In the genomic region with DNA sequence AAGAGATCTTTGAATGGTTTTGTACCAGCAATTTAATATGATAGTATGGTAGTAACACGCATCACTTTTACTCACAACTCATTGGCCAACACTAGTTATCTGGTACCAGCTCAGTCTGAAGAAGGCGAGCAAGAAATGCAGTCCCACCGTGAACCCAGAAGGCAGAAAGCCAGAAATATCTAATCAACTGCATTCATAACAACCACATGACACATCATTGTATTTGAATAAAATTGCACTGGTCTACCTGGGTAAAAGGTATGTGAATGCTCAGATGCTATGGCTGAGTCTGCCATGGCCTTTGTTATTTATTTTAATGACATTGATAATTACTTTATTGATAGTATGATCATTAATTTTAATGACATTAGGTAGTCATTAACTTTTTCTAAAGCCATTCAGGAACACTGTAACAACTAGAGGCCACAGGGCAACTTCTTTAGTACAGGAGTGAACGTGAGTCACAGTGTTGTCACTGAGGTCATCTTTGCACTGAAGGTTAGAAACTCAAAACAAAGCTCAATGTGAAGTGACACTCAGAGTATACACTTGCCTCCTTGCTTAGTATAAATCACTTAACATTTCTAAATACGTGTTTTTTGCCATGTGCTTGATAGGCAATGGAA, we compare ENCODE assay signal across 26 cellular contexts.
A peak's percentile ranks its signal among the peaks of the same experiment; 100 is the strongest.
DNase-seq lines count a peak whose midpoint lies in the region; ATAC-seq and TF ChIP-seq lines count a peak whose summit lies in the region.
"Had no signal": no experiment of that assay in that cellular context is flagged by ENCODE, and none has a peak within 500 bp of the region (broad histone marks: within the 10 kb centered on the region; RNA-seq: fewer than 3 reads in every experiment).

No MANE protein-coding gene starts in this region.

- peaks cover 69% of the 10 kb centered on the region for H3K4me1 Mint-ChIP-seq in nephron
- H3K4me1 Mint-ChIP-seq in endodermal cell: peaks cover 36% of the 10 kb centered on the region
- H3K4me1 Mint-ChIP-seq in CD4-positive, alpha-beta memory T cell: no peaks in the 10 kb centered on the region
- H3K4me1 Mint-ChIP-seq: activated CD4-positive, alpha-beta T cell treated with anti-CD3 and anti-CD28 coated beads, Interleukin-2, amount 10 ng/mL, durations not matched to agents 7 days and 5 days; activated CD8-positive, alpha-beta memory T cell treated with anti-CD3 and anti-CD28 coated beads, Interleukin-2, amount 10 ng/mL, durations not matched to agents 7 days and 5 days; stimulated activated memory B cell treated with anti-CD40 and anti-IgM and Interleukin-4, amounts not matched to agents 10 μg/mL and 1 μg/mL and 100 μg/mL, for 72 hours had no signal

- TF ChIP-seq POLR2A in IMR-90 (IDR thresholded peaks at IDR 0.05; ENCODE audit: low read depth, low read length) (no peak), sigmoid colon (IDR thresholded peaks at IDR 0.05) (no peak)

- intact Hi-C loops in IMR-90 (cut with micrococcal nuclease) (loop anchor here (5.0 kb wide), 1 partner anchor 228 kb away; no protein-coding TSS in a partner anchor), sigmoid colon (cut with DNase I) (loop anchor here (5.0 kb wide), 1 partner anchor 643 kb away; no protein-coding TSS in a partner anchor)
- intact Hi-C loops in CD4-positive, alpha-beta memory T cell (cut with micrococcal nuclease): no loop called here

- TF ChIP-seq EP300 in sigmoid colon (IDR thresholded peaks at IDR 0.05): no peak

- CTCF ChIA-PET in IMR-90 (lab: Yijun Ruan, JAX): interaction anchor here (1.0 kb wide), 1 partner anchor 195 kb away, joined by 5 read pairs; no protein-coding TSS in a partner anchor
- CTCF ChIA-PET in CD4-positive, alpha-beta memory T cell (lab: Charles Lee; ENCODE audit: partially characterized antibody): no interaction called here

- no peak overlapping the region for H2AFZ ChIP-seq in IMR-90 (replicated peaks; ENCODE audit: low read length, poor library complexity)

- no peak overlapping the region for H2AK9ac ChIP-seq in IMR-90 (replicated peaks; ENCODE audit: low read depth, low read length, poor library complexity)

- H3K4me3 Mint-ChIP-seq in nephron: no peak overlapping the region
- H3K4me3 Mint-ChIP-seq in endodermal cell: no peak overlapping the region
- H3K4me3 Mint-ChIP-seq in CD4-positive, alpha-beta memory T cell: no peak overlapping the region
- H3K4me3 Mint-ChIP-seq: activated CD4-positive, alpha-beta T cell treated with anti-CD3 and anti-CD28 coated beads, Interleukin-2, amount 10 ng/mL, durations not matched to agents 7 days and 5 days; activated CD8-positive, alpha-beta memory T cell treated with anti-CD3 and anti-CD28 coated beads, Interleukin-2, amount 10 ng/mL, durations not matched to agents 7 days and 5 days; naive thymus-derived CD4-positive, alpha-beta T cell; stimulated activated memory B cell treated with anti-CD40 and anti-IgM and Interleukin-4, amounts not matched to agents 10 μg/mL and 1 μg/mL and 100 μg/mL, for 72 hours had no signal

- H3K79me1 ChIP-seq in IMR-90 (ENCODE audit: low read depth in 1 of 2, low read length in 2 of 2): peaks cover 9 to 34% of the 10 kb centered on the region in 2 experiments; a peak in 3 of 4 replicates

- WGBS in IMR-90 (ENCODE audit: extremely low coverage in 2 of 2, insufficient read length in 1 of 2), 2 experiments: no CpG with 5 or more reads among the region's 5 CpGs
- 84 to 90% methylated on average over 3 to 5 of the region's 5 CpGs for WGBS in endodermal cell (ENCODE audit: insufficient coverage in 1 of 2, insufficient read length in 1 of 2), 2 experiments
- whole genome bisulfite sequencing in sigmoid colon, 2 donors: 76 to 84% methylated on average over 5 of the region's 5 CpGs

- POLR2A ChIA-PET in IMR-90 (lab: Charles Lee; ENCODE audit: unreplicated experiment): no interaction called here
- POLR2A ChIA-PET in CD4-positive, alpha-beta memory T cell (lab: Charles Lee; ENCODE audit: partially characterized antibody): no interaction called here

- TF ChIP-seq CTCF in IMR-90 (conservative IDR thresholded peaks at IDR 0.05; ENCODE audit: low read depth, low read length) (no peak), epithelial cell of esophagus (IDR thresholded peaks at IDR 0.05; ENCODE audit: insufficient read depth, low read depth, low read length, missing control alignments) (no peak), nephron (IDR thresholded peaks at IDR 0.05; ENCODE audit: unreplicated experiment in 3 of 3) (no peak), endodermal cell (conservative IDR thresholded peaks at IDR 0.05) (no peak), sigmoid colon (IDR thresholded peaks at IDR 0.05) (no peak)

- H3K4ac ChIP-seq in IMR-90 (ENCODE audit: low read depth, low read length): peak overlapping the region; percentile 95

- in situ Hi-C loops in IMR-90 (cut with MboI; ENCODE audit: low sequenced_read_pairs): no loop called here

- H2BK15ac ChIP-seq in IMR-90 (ENCODE audit: low read depth, low read length): peak overlapping the region; percentile 94

- BruUV-seq in IMR-90 (replicated peaks; lab: Mats Ljungman, UMichigan): no TSS peak

- no peaks in the 10 kb centered on the region for H3K9me3 Mint-ChIP-seq in nephron
- no peaks in the 10 kb centered on the region for H3K9me3 Mint-ChIP-seq in endodermal cell
- H3K9me3 Mint-ChIP-seq in CD4-positive, alpha-beta memory T cell: no peaks in the 10 kb centered on the region
- H3K9me3 Mint-ChIP-seq: activated CD4-positive, alpha-beta T cell treated with anti-CD3 and anti-CD28 coated beads, Interleukin-2, amount 10 ng/mL, durations not matched to agents 7 days and 5 days; naive thymus-derived CD4-positive, alpha-beta T cell; stimulated activated memory B cell treated with anti-CD40 and anti-IgM and Interleukin-4, amounts not matched to agents 10 μg/mL and 1 μg/mL and 100 μg/mL, for 72 hours had no signal

- H3K27me3 Mint-ChIP-seq in nephron (ENCODE audit: low read depth) (no peaks in the 10 kb centered on the region), endodermal cell (ENCODE audit: insufficient read depth) (peaks cover 13% of the 10 kb centered on the region)
- peaks cover 0 to 2% of the 10 kb centered on the region in 2 donors for H3K27me3 Mint-ChIP-seq in CD4-positive, alpha-beta memory T cell
- H3K27me3 Mint-ChIP-seq: activated CD4-positive, alpha-beta T cell treated with anti-CD3 and anti-CD28 coated beads, Interleukin-2, amount 10 ng/mL, durations not matched to agents 7 days and 5 days; activated CD8-positive, alpha-beta memory T cell treated with anti-CD3 and anti-CD28 coated beads, Interleukin-2, amount 10 ng/mL, durations not matched to agents 7 days and 5 days; naive thymus-derived CD4-positive, alpha-beta T cell had no signal

- peak overlapping the region; percentile 61; the same call in 1 of the 2 replicates for H3K23ac ChIP-seq in IMR-90 (ENCODE audit: low read depth, low read length)

- H3K14ac ChIP-seq in IMR-90 (replicated peaks; ENCODE audit: low read depth, low read length): peak overlapping the region; percentile 90

- H4K8ac ChIP-seq in IMR-90 (ENCODE audit: low read depth in 2 of 2, low read length in 2 of 2): peak overlapping the region; percentile 85 to 92

- peak overlapping the region; percentile 100 for H3K18ac ChIP-seq in IMR-90 (ENCODE audit: low read depth, low read length)

- peak overlapping the region; percentile 46; the same call in 1 of the 2 replicates for H3K56ac ChIP-seq in IMR-90 (ENCODE audit: extremely low read depth, insufficient read depth, low read length)

- TF ChIP-seq RAD21 in IMR-90 (IDR thresholded peaks at IDR 0.05; ENCODE audit: low read length): no peak

- peak overlapping the region; percentile 98 for H2AK5ac ChIP-seq in IMR-90 (ENCODE audit: low read depth, low read length)

- no peak for ATAC-seq in IMR-90 (ENCODE audit: low read depth)
- ATAC-seq in GM21528 (IDR thresholded peaks at IDR 0.05; ENCODE audit: low FRiP score, unreplicated experiment): no peak
- ATAC-seq: activated CD8-positive, alpha-beta memory T cell treated with anti-CD3 and anti-CD28 coated beads, Interleukin-2, amount 10 ng/mL, durations not matched to agents 7 days and 5 days; naive thymus-derived CD4-positive, alpha-beta T cell; stimulated activated memory B cell treated with anti-CD40 and anti-IgM and Interleukin-4, amounts not matched to agents 10 μg/mL and 1 μg/mL and 100 μg/mL, for 72 hours had no signal

- H2BK5ac ChIP-seq in IMR-90 (ENCODE audit: low read depth, low read length, poor library complexity, severe bottlenecking): peak overlapping the region; percentile 98

- H3K9me3 ChIP-seq in IMR-90 (ENCODE audit: control insufficient read depth, insufficient read depth, low read length) (no peaks in the 10 kb centered on the region), endodermal cell (ENCODE audit: control insufficient read depth, low read length) (no peaks in the 10 kb centered on the region), sigmoid colon (no peaks in the 10 kb centered on the region)
- no peaks in the 10 kb centered on the region for H3K9me3 ChIP-seq in CD4-positive, alpha-beta memory T cell (ENCODE audit: control insufficient read depth in 1 of 2, low read length in 2 of 2)
- H3K9me3 ChIP-seq: spleen, testis, vagina had no signal

- H3K4me3 ChIP-seq in IMR-90 (ENCODE audit: insufficient read depth, low read depth, low read length) (no peak overlapping the region), epithelial cell of esophagus (ENCODE audit: low read length) (no peak overlapping the region), endodermal cell (ENCODE audit: low read length) (no peak overlapping the region), sigmoid colon (no peak overlapping the region)
- no peak overlapping the region for H3K4me3 ChIP-seq in CD4-positive, alpha-beta memory T cell (ENCODE audit: low read length in 2 of 2)
- H3K4me3 ChIP-seq: BLaER1 treated with 17β-estradiol and CSF1 and Interleukin-3, amounts not matched to agents 10 nM and 100 nM; spleen; testis; vagina had no signal

- H3K4me1 ChIP-seq in IMR-90 (ENCODE audit: control insufficient read depth, insufficient read depth, low read length) (peaks cover 25% of the 10 kb centered on the region), endodermal cell (ENCODE audit: control insufficient read depth, insufficient read depth, low read length) (peaks cover 8% of the 10 kb centered on the region), sigmoid colon (peaks cover 0 to 56% (median 44%) of the 10 kb centered on the region in 4 donors)
- H3K4me1 ChIP-seq in CD4-positive, alpha-beta memory T cell (ENCODE audit: insufficient read depth, low read length): no peaks in the 10 kb centered on the region
- H3K4me1 ChIP-seq: BLaER1 treated with 17β-estradiol and CSF1 and Interleukin-3, amounts not matched to agents 10 nM and 100 nM had no signal

- H3K36me3 Mint-ChIP-seq in nephron (ENCODE audit: low read depth) (no peaks in the 10 kb centered on the region), endodermal cell (ENCODE audit: low read depth) (no peaks in the 10 kb centered on the region)
- peaks cover 0 to 5% of the 10 kb centered on the region in 2 donors for H3K36me3 Mint-ChIP-seq in CD4-positive, alpha-beta memory T cell
- H3K36me3 Mint-ChIP-seq: activated CD8-positive, alpha-beta memory T cell treated with anti-CD3 and anti-CD28 coated beads, Interleukin-2, amount 10 ng/mL, durations not matched to agents 7 days and 5 days; stimulated activated memory B cell treated with anti-CD40 and anti-IgM and Interleukin-4, amounts not matched to agents 10 μg/mL and 1 μg/mL and 100 μg/mL, for 72 hours had no signal

- peak overlapping the region; percentile 100 for H4K5ac ChIP-seq in IMR-90 (ENCODE audit: low read depth, low read length)

- H2BK120ac ChIP-seq in IMR-90 (ENCODE audit: low read depth, low read length): peak overlapping the region; percentile 92

- H3K9me1 ChIP-seq in IMR-90 (ENCODE audit: insufficient read depth, low read length): peaks cover 24% of the 10 kb centered on the region

- H3K27ac ChIP-seq in IMR-90 (ENCODE audit: insufficient read depth, low read length): peak overlapping the region; percentile 54
- no peak overlapping the region for H3K27ac ChIP-seq in endodermal cell (ENCODE audit: low read depth, low read length)
- no peak overlapping the region for H3K27ac ChIP-seq in sigmoid colon
- no peak overlapping the region for H3K27ac ChIP-seq in CD4-positive, alpha-beta memory T cell (ENCODE audit: low read depth, low read length)
- H3K27ac ChIP-seq: BLaER1 treated with 17β-estradiol and CSF1 and Interleukin-3, amounts not matched to agents 10 nM and 100 nM; spleen; testis; vagina had no signal

- H3K36me3 ChIP-seq in IMR-90 (ENCODE audit: control insufficient read depth, insufficient read depth, low read length): no peaks in the 10 kb centered on the region
- no peaks in the 10 kb centered on the region for H3K36me3 ChIP-seq in endodermal cell (ENCODE audit: control insufficient read depth, insufficient read depth, low read length)
- no peaks in the 10 kb centered on the region for H3K36me3 ChIP-seq in sigmoid colon
- no peaks in the 10 kb centered on the region for H3K36me3 ChIP-seq in CD4-positive, alpha-beta memory T cell (ENCODE audit: insufficient read depth, low read length)
- H3K36me3 ChIP-seq: BLaER1 treated with 17β-estradiol and CSF1 and Interleukin-3, amounts not matched to agents 10 nM and 100 nM; spleen; vagina had no signal

- H3K9ac ChIP-seq in IMR-90 (ENCODE audit: low read depth, low read length): no peak overlapping the region
- H3K9ac ChIP-seq in endodermal cell (ENCODE audit: extremely low read depth, low read length, poor library complexity, severe bottlenecking): no peak overlapping the region
- H3K9ac ChIP-seq: BLaER1 treated with 17β-estradiol and CSF1 and Interleukin-3, amounts not matched to agents 10 nM and 100 nM had no signal

- H3K27me3 ChIP-seq in IMR-90 (ENCODE audit: control insufficient read depth, insufficient read depth, low read length): no peaks in the 10 kb centered on the region
- H3K27me3 ChIP-seq in endodermal cell (ENCODE audit: control insufficient read depth, insufficient read depth, low read length, poor library complexity, severe bottlenecking): no peaks in the 10 kb centered on the region
- no peaks in the 10 kb centered on the region for H3K27me3 ChIP-seq in sigmoid colon
- no peaks in the 10 kb centered on the region for H3K27me3 ChIP-seq in CD4-positive, alpha-beta memory T cell (ENCODE audit: insufficient read depth, low read length)
- H3K27me3 ChIP-seq: spleen, testis, vagina had no signal

- peak overlapping the region; percentile 6 to 50 (median 31) for H3K27ac Mint-ChIP-seq in nephron
- H3K27ac Mint-ChIP-seq in endodermal cell: no peak overlapping the region
- no peak overlapping the region for H3K27ac Mint-ChIP-seq in CD4-positive, alpha-beta memory T cell
- H3K27ac Mint-ChIP-seq: activated CD4-positive, alpha-beta T cell treated with anti-CD3 and anti-CD28 coated beads, Interleukin-2, amount 10 ng/mL, durations not matched to agents 7 days and 5 days; activated CD8-positive, alpha-beta memory T cell treated with anti-CD3 and anti-CD28 coated beads, Interleukin-2, amount 10 ng/mL, durations not matched to agents 7 days and 5 days; naive thymus-derived CD4-positive, alpha-beta T cell; stimulated activated memory B cell treated with anti-CD40 and anti-IgM and Interleukin-4, amounts not matched to agents 10 μg/mL and 1 μg/mL and 100 μg/mL, for 72 hours had no signal

- dilution Hi-C loops in IMR-90 (cut with HindIII; ENCODE audit: low sequenced_read_pairs, unreplicated experiment): no loop called here

- H3K4me2 ChIP-seq in IMR-90 (ENCODE audit: low read depth, low read length): no peak overlapping the region
- H3K4me2 ChIP-seq: BLaER1 treated with 17β-estradiol and CSF1 and Interleukin-3, amounts not matched to agents 10 nM and 100 nM had no signal

- H4K20me1 ChIP-seq in IMR-90 (ENCODE audit: insufficient read depth, low read length): no peaks in the 10 kb centered on the region
- H4K20me1 ChIP-seq: BLaER1 treated with 17β-estradiol and CSF1 and Interleukin-3, amounts not matched to agents 10 nM and 100 nM had no signal

- DNase-seq in DMS53 treated with DMSO at 0.1 percent for 48 hours (lab: John Stamatoyannopoulos, UW; ENCODE audit: unreplicated experiment): peak; percentile 5
- peak; percentile 34 for DNase-seq in IMR-90
- DNase-seq in epithelial cell of esophagus (ENCODE audit: low read depth): peak; percentile 53
- no peak for DNase-seq in endodermal cell
- DNase-seq in sigmoid colon: no peak
- DNase-seq in CD4-positive, alpha-beta memory T cell: no peak
- DNase-seq: activated CD4-positive, alpha-beta T cell treated with anti-CD3 and anti-CD28 coated beads, Interleukin-2, amount 10 ng/mL, durations not matched to agents 7 days and 5 days; activated CD8-positive, alpha-beta memory T cell treated with anti-CD3 and anti-CD28 coated beads, Interleukin-2, amount 10 ng/mL, durations not matched to agents 7 days and 5 days; activated naive CD4-positive, alpha-beta T cell treated with anti-CD3 and anti-CD28 coated beads, Interleukin-2, amount 50 U/mL, for 16 hours; amygdala; cortex of kidney; H7; head of caudate nucleus; naive thymus-derived CD4-positive, alpha-beta T cell; NCI-H2081 treated with DMSO at 0.1 percent for 48 hours; NCI-H774; retina; Right ventricle myocardium superior; spleen; stimulated activated CD4-positive, alpha-beta T cell treated with anti-CD3 and anti-CD28 coated beads, Interleukin-4, amount 100 ng/mL, for 1 hour; testis had no signal

- H2BK20ac ChIP-seq in IMR-90 (ENCODE audit: low read depth, low read length): peak overlapping the region; percentile 89

- H4K91ac ChIP-seq in IMR-90 (ENCODE audit: insufficient read depth, low read depth, low read length): peak overlapping the region; percentile 93

Comparison
In these comparisons a context has a peak if more than half of its experiments do, and no peak if none do; other contexts are left out.
1. DNase-seq: peak in DMS53 treated with DMSO at 0.1 percent for 48 hours (single experiment), IMR-90 (single experiment) and epithelial cell of esophagus (single experiment); none in endodermal cell (single experiment), sigmoid colon (single experiment) and CD4-positive, alpha-beta memory T cell (0 of 5).
2. H3K27ac Mint-ChIP-seq: peak in nephron (3 of 3); none in endodermal cell (single experiment) and CD4-positive, alpha-beta memory T cell (0 of 7).